Comparison of ENCODE assay signal across 15 cellular contexts in genomic region chr10:35511649-35512048, GRCh38.
"Had no signal": no experiment of that assay in that cellular context is flagged by ENCODE, and none has a peak within 500 bp of the region (broad histone marks: within the 10 kb centered on the region; RNA-seq: fewer than 3 reads in every experiment).

No MANE protein-coding gene starts in this region.

- H3K9me3 Mint-ChIP-seq: activated T-helper 2 cell treated with anti-CD3 and anti-CD28 coated beads, Interferon-gamma antibody, Interleukin-2, Interleukin-4, amounts not matched to agents 10 μg/mL and 5 μg/mL and 100 μg/mL, durations not matched to agents 14 hours and 24 hours and 36 hours; brain; natural killer cell treated with Interleukin-12 subunit alpha and Interleukin-12 subunit beta and Interleukin-15 and Interleukin-18, amount 100 ng/mL, for 72 hours; stimulated activated memory B cell treated with anti-CD40 and anti-IgM and Interleukin-4, amounts not matched to agents 10 μg/mL and 1 μg/mL and 100 μg/mL, for 72 hours had no signal

- H3K27ac Mint-ChIP-seq: activated T-helper 2 cell treated with anti-CD3 and anti-CD28 coated beads, Interferon-gamma antibody, Interleukin-2, Interleukin-4, amounts not matched to agents 10 μg/mL and 5 μg/mL and 100 μg/mL, durations not matched to agents 14 hours and 24 hours and 36 hours; brain; natural killer cell treated with Interleukin-12 subunit alpha and Interleukin-12 subunit beta and Interleukin-15 and Interleukin-18, amount 100 ng/mL, for 72 hours; stimulated activated memory B cell treated with anti-CD40 and anti-IgM and Interleukin-4, amounts not matched to agents 10 μg/mL and 1 μg/mL and 100 μg/mL, for 72 hours had no signal

- ATAC-seq: gastrocnemius medialis; left lung; natural killer cell treated with Interleukin-12 subunit alpha and Interleukin-12 subunit beta and Interleukin-15 and Interleukin-18, amount 100 ng/mL, for 72 hours; psoas muscle; right lobe of liver; stimulated activated memory B cell treated with anti-CD40 and anti-IgM and Interleukin-4, amounts not matched to agents 10 μg/mL and 1 μg/mL and 100 μg/mL, for 72 hours had no signal

- H3K27me3 Mint-ChIP-seq: brain; natural killer cell treated with Interleukin-12 subunit alpha and Interleukin-12 subunit beta and Interleukin-15 and Interleukin-18, amount 100 ng/mL, for 72 hours; stimulated activated memory B cell treated with anti-CD40 and anti-IgM and Interleukin-4, amounts not matched to agents 10 μg/mL and 1 μg/mL and 100 μg/mL, for 72 hours had no signal

- H3K4me3 Mint-ChIP-seq: brain; natural killer cell treated with Interleukin-12 subunit alpha and Interleukin-12 subunit beta and Interleukin-15 and Interleukin-18, amount 100 ng/mL, for 72 hours; stimulated activated memory B cell treated with anti-CD40 and anti-IgM and Interleukin-4, amounts not matched to agents 10 μg/mL and 1 μg/mL and 100 μg/mL, for 72 hours had no signal

- DNase-seq: activated naive CD4-positive, alpha-beta T cell treated with anti-CD3 and anti-CD28 coated beads, Interleukin-2, amount 50 U/mL, for 16 hours; amygdala; effector memory CD4-positive, alpha-beta T cell; gastrocnemius medialis; islet precursor cell; left lung; occipital lobe; psoas muscle; right lobe of liver; substantia nigra; trophoblast cell had no signal

- H3K36me3 Mint-ChIP-seq: natural killer cell treated with Interleukin-12 subunit alpha and Interleukin-12 subunit beta and Interleukin-15 and Interleukin-18, amount 100 ng/mL, for 72 hours had no signal
